In the genomic region with DNA sequence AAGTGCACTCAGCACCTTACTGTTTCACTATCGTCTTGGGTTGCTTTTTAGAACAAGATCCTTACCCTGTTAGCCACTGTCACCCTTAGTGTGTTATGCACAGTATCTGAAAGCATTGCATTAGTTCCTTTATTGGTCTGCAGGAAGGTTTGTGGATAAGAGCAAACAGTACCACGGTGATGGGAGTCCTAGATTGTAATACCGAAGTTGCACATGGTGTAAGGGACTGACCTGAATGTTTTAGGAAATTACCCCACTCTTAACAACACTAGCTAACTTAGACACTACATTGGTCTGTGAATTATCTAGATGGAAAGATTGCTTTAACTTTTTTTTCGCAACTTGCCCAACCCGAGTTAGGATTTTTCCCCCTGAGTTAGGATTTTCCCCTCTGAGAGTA, we compare ENCODE assay signal across 8 cellular contexts. TPM values are rescaled to one million over a fixed set of nuclear protein-coding genes. Genes with fewer than 3 reads are reported as not detected.
A peak's percentile ranks its signal among the peaks of the same experiment; 100 is the strongest.
DNase-seq lines count a peak whose midpoint lies in the region; ATAC-seq and TF ChIP-seq lines count a peak whose summit lies in the region.

No MANE protein-coding gene starts in this region.

- no peak overlapping the region for H3K23ac ChIP-seq in mesenchymal stem cell (ENCODE audit: low read length in 2 of 2)

- no peak overlapping the region for H3K18ac ChIP-seq in mesenchymal stem cell (ENCODE audit: low read depth in 1 of 2, low read length in 2 of 2)

- H3K79me1 ChIP-seq in mesenchymal stem cell (replicated peaks; ENCODE audit: low read length, poor library complexity, severe bottlenecking), result no peaks in the 10 kb centered on the region

- TF ChIP-seq POLR2A in vagina (IDR thresholded peaks at IDR 0.05), result no peak

- TF ChIP-seq CTCF in cardiac fibroblast (IDR thresholded peaks at IDR 0.05; ENCODE audit: low read depth, low read length), result no peak
- TF ChIP-seq CTCF in vagina (IDR thresholded peaks at IDR 0.05), result no peak

- ATAC-seq in GM21723 (IDR thresholded peaks at IDR 0.05; ENCODE audit: unreplicated experiment) (no peak), GM21515 (IDR thresholded peaks at IDR 0.05; ENCODE audit: unreplicated experiment) (no peak)

- H3K36me3 Mint-ChIP-seq in activated naive CD4-positive, alpha-beta T cell treated with anti-CD3 and anti-CD28 coated beads for 36 hours (ENCODE audit: low read depth), result peaks cover 15% of the 10 kb centered on the region

- no peak overlapping the region for H4K91ac ChIP-seq in mesenchymal stem cell (ENCODE audit: low read length)

- H3K9ac ChIP-seq in NT2/D1 (ENCODE audit: insufficient read length, low read depth) (peak overlapping the region; percentile 97), mesenchymal stem cell (ENCODE audit: low read length) (peak overlapping the region; percentile 95)

- intact Hi-C loops in activated naive CD4-positive, alpha-beta T cell treated with anti-CD3 and anti-CD28 coated beads for 36 hours (cut with micrococcal nuclease), result loop anchor here (5.0 to 10.0 kb wide), 11 partner anchors 307 to 1908 kb away; a partner anchor contains a TSS
- intact Hi-C loops in vagina (cut with DNase I), result no loop called here

- H2AK5ac ChIP-seq in mesenchymal stem cell (ENCODE audit: low read length, severe bottlenecking), result no peak overlapping the region

- peaks cover 33% of the 10 kb centered on the region for H3K4me1 Mint-ChIP-seq in activated naive CD4-positive, alpha-beta T cell treated with anti-CD3 and anti-CD28 coated beads for 36 hours (ENCODE audit: low read depth)

- no peak overlapping the region for H4K8ac ChIP-seq in mesenchymal stem cell (ENCODE audit: low read length)

- peak; percentile 25 for DNase-seq in activated naive CD4-positive, alpha-beta T cell treated with anti-CD3 and anti-CD28 coated beads for 36 hours
- no peak for DNase-seq in activated naive CD4-positive, alpha-beta T cell (lab: John Stamatoyannopoulos, UW)
- DNase-seq in NT2/D1 (ENCODE audit: low read depth, low spot score), result no peak
- peak in 1 of 2 donors; percentile 12 for DNase-seq in cardiac fibroblast (ENCODE audit: low read depth in 2 of 2)
- peak; percentile 44 for DNase-seq in mesenchymal stem cell
- DNase-seq in vagina (ENCODE audit: extremely low spot score in 2 of 2), result no peak

- WGBS in mesenchymal stem cell, result 7% methylated on average over 3 of the region's 5 CpGs

- H3K4me3 ChIP-seq in NT2/D1 (ENCODE audit: insufficient read length, low read depth), result peak overlapping the region; percentile 81
- H3K4me3 ChIP-seq in cardiac fibroblast (replicated peaks in 1 of 2; ENCODE audit: low read depth in 2 of 2, low read length in 2 of 2), result peak overlapping the region; percentile 84 to 87
- peak overlapping the region in 1 of 2 experiments; percentile 93 for H3K4me3 ChIP-seq in mesenchymal stem cell (ENCODE audit: insufficient read depth in 1 of 2, low read depth in 1 of 2, low read length in 2 of 2)
- peak overlapping the region; percentile 77 to 92 for H3K4me3 ChIP-seq in vagina

- H3K27ac Mint-ChIP-seq in activated naive CD4-positive, alpha-beta T cell treated with anti-CD3 and anti-CD28 coated beads for 36 hours, result peak overlapping the region; percentile 94

- no peak overlapping the region for H3K4ac ChIP-seq in mesenchymal stem cell (ENCODE audit: low read depth in 1 of 2, low read length in 2 of 2)

- no peaks in the 10 kb centered on the region for H3K27me3 Mint-ChIP-seq in activated naive CD4-positive, alpha-beta T cell treated with anti-CD3 and anti-CD28 coated beads for 36 hours (ENCODE audit: low read depth)

- H2BK5ac ChIP-seq in mesenchymal stem cell (ENCODE audit: low read depth, low read length, poor library complexity, severe bottlenecking), result no peak overlapping the region

- H3K14ac ChIP-seq in mesenchymal stem cell (ENCODE audit: low read length in 2 of 2), result no peak overlapping the region

- H3K27me3 ChIP-seq in NT2/D1 (ENCODE audit: insufficient read depth, insufficient read length), result no peaks in the 10 kb centered on the region
- peaks cover 0 to under 1% of the 10 kb centered on the region in 2 experiments for H3K27me3 ChIP-seq in mesenchymal stem cell (ENCODE audit: control insufficient read depth in 1 of 2, insufficient read depth in 1 of 2, low read length in 2 of 2)
- no peaks in the 10 kb centered on the region for H3K27me3 ChIP-seq in vagina

- H3K9me3 ChIP-seq in NT2/D1 (ENCODE audit: insufficient read depth, low read length) (no peaks in the 10 kb centered on the region), mesenchymal stem cell (ENCODE audit: control insufficient read depth, low read length) (no peaks in the 10 kb centered on the region), vagina (no peaks in the 10 kb centered on the region)

- H3K9me3 Mint-ChIP-seq in activated naive CD4-positive, alpha-beta T cell treated with anti-CD3 and anti-CD28 coated beads for 36 hours, result no peaks in the 10 kb centered on the region

- no peak overlapping the region for H2BK120ac ChIP-seq in mesenchymal stem cell (ENCODE audit: low read depth, low read length)

- H3K27ac ChIP-seq in mesenchymal stem cell (ENCODE audit: low read length, poor library complexity, severe bottlenecking), result no peak overlapping the region
- H3K27ac ChIP-seq in vagina, result peak overlapping the region; percentile 98

- no peak overlapping the region for H2BK12ac ChIP-seq in mesenchymal stem cell (ENCODE audit: low read length in 2 of 2)

- peak overlapping the region; percentile 83 for H3K4me2 ChIP-seq in mesenchymal stem cell (ENCODE audit: low read length, poor library complexity, severe bottlenecking)

- H2AFZ ChIP-seq in mesenchymal stem cell (ENCODE audit: low read depth, low read length), result no peak overlapping the region

- CTCF ChIA-PET in activated naive CD4-positive, alpha-beta T cell treated with anti-CD3 and anti-CD28 coated beads for 36 hours (lab: Charles Lee), result interaction anchor here (1.1 kb wide), 1 partner anchor 17 kb away, joined by 3 read pairs; no protein-coding TSS in a partner anchor

- H3K4me3 Mint-ChIP-seq in activated naive CD4-positive, alpha-beta T cell treated with anti-CD3 and anti-CD28 coated beads for 36 hours, result peak overlapping the region; percentile 95

- H3K36me3 ChIP-seq in NT2/D1 (ENCODE audit: insufficient read depth, insufficient read length, low read length) (peaks cover 4% of the 10 kb centered on the region), mesenchymal stem cell (ENCODE audit: control insufficient read depth in 1 of 2, insufficient read depth in 2 of 2, low read depth in 1 of 2, low read length in 2 of 2) (peaks cover 0 to 5% of the 10 kb centered on the region in 2 experiments), vagina (no peaks in the 10 kb centered on the region)

- H3K4me1 ChIP-seq in NT2/D1 (ENCODE audit: insufficient read depth, insufficient read length) (no peaks in the 10 kb centered on the region), mesenchymal stem cell (ENCODE audit: control insufficient read depth, insufficient read depth, low read depth, low read length) (peaks cover 1% of the 10 kb centered on the region), vagina (peaks cover 55% of the 10 kb centered on the region)

- H2BK15ac ChIP-seq in mesenchymal stem cell (ENCODE audit: low read depth, poor library complexity, severe bottlenecking), result no peak overlapping the region

RNA-seq across cellular contexts. Expression of a gene that starts 1.3 kb away (rescaled TPM):
- total RNA-seq in activated naive CD4-positive, alpha-beta T cell treated with anti-CD3 and anti-CD28 coated beads for 36 hours, result 100 to 1,000 TPM in 1 of 2 experiments, 10 to 100 TPM in 1; 99.3 to 117 TPM
- 104 TPM for polyA plus RNA-seq in mesenchymal stem cell (2013, experiment 1 of 2)
- polyA plus RNA-seq in mesenchymal stem cell (2013, experiment 2 of 2), result 107 TPM
- 65.3 TPM for total RNA-seq in vagina

Comparison
In these comparisons a context has a peak if more than half of its experiments do, and no peak if none do; other contexts are left out.
1. DNase-seq: peak in activated naive CD4-positive, alpha-beta T cell treated with anti-CD3 and anti-CD28 coated beads for 36 hours (single experiment) and mesenchymal stem cell (single experiment); none in activated naive CD4-positive, alpha-beta T cell (0 of 4), NT2/D1 (single experiment) and vagina (0 of 2).